ENCODE assay signal across 18 cellular contexts in the genomic region with DNA sequence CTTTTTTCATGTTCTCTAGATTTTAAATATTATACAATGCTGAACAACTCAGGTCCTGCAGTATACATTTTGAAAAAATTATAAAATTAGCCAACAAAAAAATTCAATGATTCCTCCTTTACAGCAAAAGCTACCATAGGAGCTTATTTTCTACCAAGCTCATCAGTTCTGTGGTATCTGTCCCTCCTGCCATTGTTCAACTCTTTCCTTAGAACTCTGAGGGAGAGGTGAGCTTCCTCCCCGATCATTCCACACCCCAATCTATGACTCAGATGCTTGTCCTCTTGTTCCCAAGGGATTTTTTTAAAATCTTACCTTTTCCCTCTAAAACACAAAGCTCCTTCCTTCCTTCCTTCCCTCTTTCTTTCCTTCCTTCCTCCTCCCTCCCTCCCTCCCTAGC. TPM values are rescaled to one million over a fixed set of nuclear protein-coding genes. Genes with fewer than 3 reads are reported as not detected.
DNase-seq lines count a peak whose midpoint lies in the region; ATAC-seq, FAIRE-seq and TF ChIP-seq lines count a peak whose summit lies in the region.
"Had no signal": no experiment of that assay in that cellular context is flagged by ENCODE, and none has a peak within 500 bp of the region (broad histone marks: within the 10 kb centered on the region; RNA-seq: fewer than 3 reads in every experiment).

No MANE protein-coding gene starts in this region.

- H3K4me2 ChIP-seq in PC-3 (ENCODE audit: low read length) = no peak overlapping the region

- DNase-seq in activated T-cell treated with anti-CD3 and anti-CD28 coated beads, Interleukin-2, amount 50 U/mL, for 24 hours = no peak
- no peak for DNase-seq in activated T-cell treated with anti-CD3 and anti-CD28 coated beads, Interleukin-2, amount 50 U/mL, for 1 hour
- no peak for DNase-seq in CD4-positive, alpha-beta memory T cell
- DNase-seq in PC-3 = peak; percentile 28
- DNase-seq in bronchial epithelial cell (ENCODE audit: low read depth) = peak; percentile 45
- DNase-seq in NCI-H2196 treated with DMSO at 0.1 percent for 48 hours (lab: John Stamatoyannopoulos, UW; ENCODE audit: unreplicated experiment) = no peak
- DNase-seq in NCI-H82 treated with DMSO at 0.1 percent for 48 hours (lab: John Stamatoyannopoulos, UW; ENCODE audit: unreplicated experiment) = no peak
- DNase-seq: CD4-positive, alpha-beta T cell; DMS79 treated with DMSO at 0.1 percent for 48 hours; H9; KG1; NCI-H1048; NCI-H1436 treated with DMSO at 0.1 percent for 48 hours; NCI-H2081 treated with DMSO at 0.1 percent for 48 hours; NCI-H226; NCI-H524 treated with DMSO at 0.1 percent for 48 hours; SHP77 had no signal

- no peaks in the 10 kb centered on the region for H3K27me3 Mint-ChIP-seq in activated T-cell treated with anti-CD3 and anti-CD28 coated beads, Interleukin-2, amount 50 U/mL, for 24 hours
- H3K27me3 Mint-ChIP-seq in CD4-positive, alpha-beta memory T cell = no peaks in the 10 kb centered on the region
- H3K27me3 Mint-ChIP-seq: CD4-positive, alpha-beta T cell had no signal

- H2AFZ ChIP-seq in PC-3 (ENCODE audit: low read length) = no peak overlapping the region

- no peaks in the 10 kb centered on the region for H3K9me3 ChIP-seq in CD4-positive, alpha-beta memory T cell (ENCODE audit: control insufficient read depth in 1 of 2, low read length in 2 of 2)
- H3K9me3 ChIP-seq in PC-3 (ENCODE audit: low read length) = peaks cover 27% of the 10 kb centered on the region

- H3K36me3 ChIP-seq in CD4-positive, alpha-beta memory T cell (ENCODE audit: insufficient read depth, low read length) = no peaks in the 10 kb centered on the region
- H3K36me3 ChIP-seq in PC-3 (ENCODE audit: low read depth, low read length) = peaks cover 25% of the 10 kb centered on the region
- H3K36me3 ChIP-seq in bronchial epithelial cell (ENCODE audit: control insufficient read depth, insufficient read depth, low read length) = no peaks in the 10 kb centered on the region

- CTCF ChIA-PET in CD4-positive, alpha-beta memory T cell (lab: Charles Lee; ENCODE audit: partially characterized antibody) = interaction anchor here (6.9 kb wide), 1 partner anchor 13 kb away, joined by 60 read pairs; a partner anchor contains a TSS
- CTCF ChIA-PET in PC-3 (lab: Charles Lee) = no interaction called here

- H3K9ac ChIP-seq in PC-3 (ENCODE audit: low read length) = no peak overlapping the region

- H3K79me2 ChIP-seq in PC-3 (ENCODE audit: low read length) = no peaks in the 10 kb centered on the region

- no peaks in the 10 kb centered on the region for H3K9me2 ChIP-seq in PC-3 (replicated peaks; ENCODE audit: low read length)

- intact Hi-C loops in CD4-positive, alpha-beta memory T cell (cut with micrococcal nuclease) = no loop called here
- intact Hi-C loops in PC-3 (cut with micrococcal nuclease) = no loop called here

- POLR2A ChIA-PET in CD4-positive, alpha-beta memory T cell (lab: Charles Lee; ENCODE audit: partially characterized antibody) = interaction anchor here (1.4 to 8.4 kb wide), 3 partner anchors 10 to 48 kb away, joined by 3 to 114 read pairs (median 37); a partner anchor contains a TSS
- POLR2A ChIA-PET in PC-3 (lab: Charles Lee; ENCODE audit: unreplicated experiment) = interaction anchor here (0.6 kb wide), 1 partner anchor 649 kb away, joined by 3 read pairs; no protein-coding TSS in a partner anchor

- H3K36me3 Mint-ChIP-seq in activated T-cell treated with anti-CD3 and anti-CD28 coated beads, Interleukin-2, amount 50 U/mL, for 24 hours (ENCODE audit: low read depth) = peaks cover 36% of the 10 kb centered on the region
- peaks cover 12 to 14% of the 10 kb centered on the region in 2 donors for H3K36me3 Mint-ChIP-seq in CD4-positive, alpha-beta memory T cell

- no peak overlapping the region for H3K27ac ChIP-seq in CD4-positive, alpha-beta memory T cell (ENCODE audit: low read depth, low read length)
- no peak overlapping the region for H3K27ac ChIP-seq in PC-3 (ENCODE audit: low read length)

- no peaks in the 10 kb centered on the region for H3K27me3 ChIP-seq in CD4-positive, alpha-beta memory T cell (ENCODE audit: insufficient read depth, low read length)
- H3K27me3 ChIP-seq in PC-3 (ENCODE audit: low read length) (no peaks in the 10 kb centered on the region), bronchial epithelial cell (ENCODE audit: control insufficient read depth, insufficient read depth, low read length) (no peaks in the 10 kb centered on the region)

- H3K27ac Mint-ChIP-seq in activated T-cell treated with anti-CD3 and anti-CD28 coated beads, Interleukin-2, amount 50 U/mL, for 24 hours = peak overlapping the region; percentile 96
- peak overlapping the region in 4 of 7 donors; percentile 15 to 87 (median 79) for H3K27ac Mint-ChIP-seq in CD4-positive, alpha-beta memory T cell
- H3K27ac Mint-ChIP-seq: H9 had no signal

- no peaks in the 10 kb centered on the region for H3F3A ChIP-seq in PC-3 (ENCODE audit: low read length, unreplicated experiment)

- no peak for FAIRE-seq in bronchial epithelial cell (lab: Jason Lieb, UNC)

- no TSS peak for BruUV-seq in PC-3 (replicated peaks; lab: Mats Ljungman, UMichigan)

- peaks cover 87% of the 10 kb centered on the region for H3K4me1 Mint-ChIP-seq in activated T-cell treated with anti-CD3 and anti-CD28 coated beads, Interleukin-2, amount 50 U/mL, for 24 hours (ENCODE audit: low read depth)
- peaks cover 69 to 93% (median 85%) of the 10 kb centered on the region in 4 donors for H3K4me1 Mint-ChIP-seq in CD4-positive, alpha-beta memory T cell

- no peak overlapping the region for H3K4me3 Mint-ChIP-seq in activated T-cell treated with anti-CD3 and anti-CD28 coated beads, Interleukin-2, amount 50 U/mL, for 24 hours
- H3K4me3 Mint-ChIP-seq in CD4-positive, alpha-beta memory T cell = peak overlapping the region in 6 of 8 donors; percentile 7 to 67 (median 52)
- H3K4me3 Mint-ChIP-seq: H9 had no signal

- H4K20me1 ChIP-seq in PC-3 (ENCODE audit: low read length) = no peaks in the 10 kb centered on the region

- no peak overlapping the region for H3K4me3 ChIP-seq in CD4-positive, alpha-beta memory T cell (ENCODE audit: low read length in 2 of 2)
- H3K4me3 ChIP-seq in PC-3 (ENCODE audit: low read length) = no peak overlapping the region
- H3K4me3 ChIP-seq in bronchial epithelial cell (ENCODE audit: low read depth, low read length) = no peak overlapping the region

- H3K4me1 ChIP-seq in CD4-positive, alpha-beta memory T cell (ENCODE audit: insufficient read depth, low read length) = peaks cover 86% of the 10 kb centered on the region
- H3K4me1 ChIP-seq in PC-3 (ENCODE audit: insufficient read depth, low read length) = no peaks in the 10 kb centered on the region

- H3K9me3 Mint-ChIP-seq in activated T-cell treated with anti-CD3 and anti-CD28 coated beads, Interleukin-2, amount 50 U/mL, for 24 hours = no peaks in the 10 kb centered on the region
- H3K9me3 Mint-ChIP-seq in CD4-positive, alpha-beta memory T cell = peaks cover 0 to 2% (median 0%) of the 10 kb centered on the region in 8 donors

- ATAC-seq in PC-3 = peak; percentile 60

- TF ChIP-seq CTCF in PC-3 (conservative IDR thresholded peaks at IDR 0.05; ENCODE audit: low read depth, low read length) (no peak), bronchial epithelial cell (IDR thresholded peaks at IDR 0.05; ENCODE audit: insufficient read depth, low read length, severe bottlenecking) (no peak)

RNA-seq across cellular contexts. Expression of a gene that starts 13.5 kb away (rescaled TPM):
- 10 to 100 TPM; 38.5 to 40.2 TPM for total RNA-seq in CD4-positive, alpha-beta memory T cell
- 100 to 1,000 TPM; 105 to 124 TPM for polyA plus RNA-seq in CD4-positive, alpha-beta memory T cell
- 14.8 and 23.3 TPM in 2 replicates for total RNA-seq in PC-3 (2014; rRNA removed)
- total RNA-seq in bronchial epithelial cell = 1.4 and 2.9 TPM in 2 replicates
- total RNA-seq: G401 had no signal

Comparison
In these comparisons a context has a peak if more than half of its experiments do, and no peak if none do; other contexts are left out.
1. DNase-seq: peak in PC-3 (single experiment) and bronchial epithelial cell (single experiment); none in activated T-cell treated with anti-CD3 and anti-CD28 coated beads, Interleukin-2, amount 50 U/mL, for 24 hours (single experiment), activated T-cell treated with anti-CD3 and anti-CD28 coated beads, Interleukin-2, amount 50 U/mL, for 1 hour (single experiment), CD4-positive, alpha-beta memory T cell (0 of 5), NCI-H2196 treated with DMSO at 0.1 percent for 48 hours (single experiment) and NCI-H82 treated with DMSO at 0.1 percent for 48 hours (single experiment).